Comparison of ENCODE assay signal across 8 cellular contexts in genomic region chr20:35619196-35620095, GRCh38. TPM values are rescaled to one million over a fixed set of nuclear protein-coding genes. Genes with fewer than 3 reads are reported as not detected.
DNase-seq lines count a peak whose midpoint lies in the region; ATAC-seq and TF ChIP-seq lines count a peak whose summit lies in the region.

No MANE protein-coding gene starts in this region.

- H3K36me3 ChIP-seq in colonic mucosa: no peaks in the 10 kb centered on the region

- H3K9me3 ChIP-seq in colonic mucosa: no peaks in the 10 kb centered on the region

- H3K27me3 ChIP-seq in colonic mucosa: no peaks in the 10 kb centered on the region

- peak; percentile 74 for TF ChIP-seq CTCF in GM12875 (IDR thresholded peaks at IDR 0.05; ENCODE audit: borderline replicate concordance, insufficient read depth, low read depth, low read length)
- TF ChIP-seq CTCF in colonic mucosa (IDR thresholded peaks at IDR 0.05): no peak
- peak in 1 of 3 donors; percentile 33 for TF ChIP-seq CTCF in lower leg skin (IDR thresholded peaks at IDR 0.05)

- 5 to 9% methylated on average over 32 to 40 of the region's 49 CpGs for WGBS in lower leg skin, 2 donors

- peaks cover 12% of the 10 kb centered on the region for H3K4me1 ChIP-seq in colonic mucosa

- ATAC-seq in HG02973 (IDR thresholded peaks at IDR 0.05; ENCODE audit: unreplicated experiment) (peak; percentile 21), HG03571 (IDR thresholded peaks at IDR 0.05; ENCODE audit: unreplicated experiment) (no peak)

- H3K4me3 ChIP-seq in GM12875 (ENCODE audit: low read depth, low read length) (peak overlapping the region; percentile 58), colonic mucosa (peak overlapping the region; percentile 53), lower leg skin (ENCODE audit: low read depth, poor library complexity, severe bottlenecking) (peak overlapping the region; percentile 17)

- H3K27ac ChIP-seq in colonic mucosa: no peak overlapping the region

- peak overlapping the region; percentile 1 to 51 for H3K9ac ChIP-seq in colonic mucosa (ENCODE audit: low read depth in 2 of 2, low read length in 2 of 2)

- peak; percentile 89 for DNase-seq in NCI-H226
- DNase-seq in activated CD4-positive, alpha-beta T cell treated with anti-CD3 and anti-CD28 coated beads for 24 hours (ENCODE audit: low read depth in 2 of 2): peak; percentile 67 to 69
- DNase-seq in colonic mucosa: peak; percentile 92
- peak; percentile 46 to 95 for DNase-seq in lower leg skin (ENCODE audit: low spot score in 2 of 2)
- DNase-seq in stimulated activated CD4-positive, alpha-beta T cell treated with anti-CD3 and anti-CD28 coated beads, Interleukin-4, amount 100 ng/mL, for 48 hours (ENCODE audit: low read depth in 2 of 2): peak; percentile 75 to 77

- intact Hi-C loops in colonic mucosa (cut with DNase I) (loop anchor here (5.0 kb wide), 1 partner anchor 43 kb away; the partner anchor contains the start of genes CPNE1 and RBM12), lower leg skin (cut with DNase I; ENCODE audit: low total_unique reads) (no loop called here)

- no peak for TF ChIP-seq POLR2A in lower leg skin (IDR thresholded peaks at IDR 0.05)

RNA-seq across cellular contexts. Expression of gene SPAG4, which starts 3.8 kb away (rescaled TPM):
- 1 to 10 TPM; 5.7 to 8.6 TPM for total RNA-seq in colonic mucosa
- total RNA-seq in lower leg skin: 1 to 10 TPM in 3 of 4 donors, not detected in 1; 1.2 to 2.5 (median 1.9) TPM

RNA-seq across cellular contexts. Expression of gene CPNE1, which starts 45.3 kb away (rescaled TPM):
- total RNA-seq in colonic mucosa: 100 to 1,000 TPM; 137 to 152 TPM
- total RNA-seq in lower leg skin: 100 to 1,000 TPM in 2 of 4 donors, 10 to 100 TPM in 2; 51.8 to 172 (median 122) TPM

RNA-seq across cellular contexts. Expression of gene RBM12, which starts 45.3 kb away (rescaled TPM):
- total RNA-seq in colonic mucosa (10 to 100 TPM; 63.8 to 74.5 TPM), lower leg skin (10 to 100 TPM; 13.5 to 27.8 (median 21.4) TPM)
